Comparison of ENCODE assay signal across 8 cellular contexts in the genomic region with DNA sequence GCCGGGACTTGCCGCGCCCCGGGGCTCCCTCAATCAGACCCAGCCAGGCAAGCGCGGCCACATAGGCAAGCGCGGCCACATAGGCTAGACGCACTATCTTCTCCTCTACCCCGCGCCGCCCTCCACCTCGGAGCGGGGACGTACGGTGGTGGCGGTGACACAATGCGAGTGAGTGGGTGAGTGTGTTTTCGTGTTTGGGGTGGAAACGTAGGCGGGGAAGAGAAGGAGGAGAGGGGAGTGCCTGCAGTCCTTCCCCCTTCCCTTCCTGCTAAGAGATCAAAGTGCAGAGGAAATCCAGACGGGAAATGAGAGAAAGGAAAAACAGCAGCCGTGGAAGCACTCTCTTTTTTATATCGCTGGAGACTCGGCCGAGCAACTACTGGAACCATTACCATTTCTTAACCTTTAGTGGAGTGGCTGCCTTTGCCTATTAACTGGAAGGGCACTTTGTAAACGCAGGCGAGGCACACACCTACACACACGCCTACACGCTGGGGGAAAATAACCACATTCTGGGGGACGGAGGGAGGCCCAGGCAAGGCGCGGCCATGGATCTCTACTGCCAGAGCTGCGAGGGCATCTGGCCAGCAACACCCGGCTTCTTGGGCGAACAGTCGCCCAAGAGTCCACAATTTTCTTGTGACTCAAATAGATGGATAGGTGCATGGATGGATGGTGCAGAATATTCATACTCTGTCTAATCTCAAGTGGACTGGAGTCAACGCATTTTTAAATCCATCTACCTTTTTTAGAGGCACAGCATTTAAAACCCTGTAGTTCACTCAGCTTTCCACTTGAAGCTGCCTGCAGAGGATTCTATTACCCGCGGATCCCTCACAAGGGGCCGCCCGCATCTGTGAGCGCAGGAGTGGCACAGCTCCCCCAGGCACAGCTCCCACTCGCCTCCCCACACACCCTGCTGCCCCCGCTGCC. TPM values are rescaled to one million over a fixed set of nuclear protein-coding genes. Genes with fewer than 3 reads are reported as not detected.
DNase-seq lines count a peak whose midpoint lies in the region; ATAC-seq and TF ChIP-seq lines count a peak whose summit lies in the region.

No MANE protein-coding gene starts in this region.

- no peak overlapping the region for H3K23ac ChIP-seq in H9 (ENCODE audit: insufficient read length, low read depth, low read length)

- H3K36me3 ChIP-seq in NT2/D1 (ENCODE audit: insufficient read depth, insufficient read length, low read length) (no peaks in the 10 kb centered on the region), ectodermal cell (ENCODE audit: control insufficient read depth, insufficient read depth, low read length) (no peaks in the 10 kb centered on the region), transverse colon (no peaks in the 10 kb centered on the region)

- no peaks in the 10 kb centered on the region for H3K79me1 ChIP-seq in H9 (ENCODE audit: insufficient read depth, low read depth, low read length, poor library complexity, severe bottlenecking)

- no peak overlapping the region for H4K8ac ChIP-seq in H9 (replicated peaks; ENCODE audit: insufficient read length, low read depth, low read length)

- H2AFZ ChIP-seq in H9 (ENCODE audit: low read length): peak overlapping the region; percentile 50

- H3K27ac Mint-ChIP-seq in H9: peak overlapping the region; percentile 58 to 97 (median 97)

- no peak overlapping the region for H2BK20ac ChIP-seq in H9 (ENCODE audit: low read depth, low read length, poor library complexity, severe bottlenecking)

- peak; percentile 69 for DNase-seq in H9
- DNase-seq in NT2/D1 (ENCODE audit: low read depth, low spot score): peak; percentile 23
- peak; percentile 24 to 85 for DNase-seq in lower leg skin (ENCODE audit: low spot score in 2 of 2)
- DNase-seq in transverse colon: peak; percentile 68
- no peak for DNase-seq in GOT3 (lab: John Stamatoyannopoulos, UW)

- H3K27me3 ChIP-seq in H9 (ENCODE audit: insufficient read depth, low read length) (no peaks in the 10 kb centered on the region), NT2/D1 (ENCODE audit: insufficient read depth, insufficient read length) (peaks cover 44% of the 10 kb centered on the region), ectodermal cell (ENCODE audit: control insufficient read depth, insufficient read depth, low read length, poor library complexity, severe bottlenecking) (peaks cover 53% of the 10 kb centered on the region), transverse colon (peaks cover 26% of the 10 kb centered on the region)

- H2BK15ac ChIP-seq in H9 (ENCODE audit: low read depth, low read length): no peak overlapping the region

- H2AK5ac ChIP-seq in H9 (ENCODE audit: insufficient read length, low read length): no peak overlapping the region

- no CpG with 5 or more reads among the region's 45 CpGs for WGBS in H9 (ENCODE audit: extremely low coverage, insufficient read length, low lambda C conversion rate)
- WGBS in ectodermal cell, 2 experiments: 0% methylated on average over 40 to 45 of the region's 45 CpGs
- WGBS in lower leg skin, 2 donors: 2 to 3% methylated on average over 41 to 45 of the region's 45 CpGs
- 0 to 5% methylated on average over 8 to 39 of the region's 45 CpGs for WGBS in transverse colon (ENCODE audit: low coverage in 1 of 2), 2 donors

- TF ChIP-seq EP300 in transverse colon (IDR thresholded peaks at IDR 0.05; ENCODE audit: low read depth): no peak

- H3K18ac ChIP-seq in H9 (ENCODE audit: insufficient read length, low read depth, low read length): peak overlapping the region; percentile 83

- H3K27me3 Mint-ChIP-seq in H9 (ENCODE audit: low read depth): no peaks in the 10 kb centered on the region

- H3K4me2 ChIP-seq in H9 (ENCODE audit: insufficient read depth, insufficient read length, low read length): peak overlapping the region; percentile 89

- H3K4me1 ChIP-seq in H9 (ENCODE audit: insufficient read depth, low read length) (no peaks in the 10 kb centered on the region; the same call in 1 of the 2 replicates), NT2/D1 (ENCODE audit: insufficient read depth, insufficient read length) (no peaks in the 10 kb centered on the region), ectodermal cell (ENCODE audit: control insufficient read depth, insufficient read depth, low read length) (peaks cover 4% of the 10 kb centered on the region), transverse colon (peaks cover 6 to 35% (median 19%) of the 10 kb centered on the region in 4 donors)

- H3K4me3 Mint-ChIP-seq in H9: peak overlapping the region; percentile 97

- H3K36me3 Mint-ChIP-seq in H9 (ENCODE audit: insufficient read depth in 1 of 3, low read depth in 3 of 3): peaks cover 0 to 2% (median 0%) of the 10 kb centered on the region in 3 experiments; a peak in 2 of 7 replicates

- H2BK5ac ChIP-seq in H9 (ENCODE audit: insufficient read length, low read length): no peak overlapping the region

- H2BK12ac ChIP-seq in H9 (ENCODE audit: insufficient read length, low read depth, low read length): no peak overlapping the region

- H3K9me3 ChIP-seq in H9 (ENCODE audit: control insufficient read depth, low read depth, low read length): no peaks in the 10 kb centered on the region
- H3K9me3 ChIP-seq in NT2/D1 (ENCODE audit: insufficient read depth, low read length): no peaks in the 10 kb centered on the region
- H3K9me3 ChIP-seq in ectodermal cell (ENCODE audit: control insufficient read depth, low read length): no peaks in the 10 kb centered on the region
- no peaks in the 10 kb centered on the region for H3K9me3 ChIP-seq in transverse colon

- TF ChIP-seq CTCF in H9 (conservative IDR thresholded peaks at IDR 0.05) (no peak), lower leg skin (IDR thresholded peaks at IDR 0.05) (no peak), transverse colon (IDR thresholded peaks at IDR 0.05) (no peak)

- TF ChIP-seq POLR2A in lower leg skin (IDR thresholded peaks at IDR 0.05): no peak
- peak; percentile 83 for TF ChIP-seq POLR2A in transverse colon (IDR thresholded peaks at IDR 0.05)

- no peak overlapping the region for H2BK120ac ChIP-seq in H9 (ENCODE audit: low read depth, low read length, poor library complexity, severe bottlenecking)

- peaks cover 26 to 34% of the 10 kb centered on the region in 2 experiments for H3K4me1 Mint-ChIP-seq in H9

- H3K9me3 Mint-ChIP-seq in H9: no peaks in the 10 kb centered on the region; a peak in 1 of 5 replicates

- H3K4me3 ChIP-seq in NT2/D1 (ENCODE audit: insufficient read length, low read depth): peak overlapping the region; percentile 61
- H3K4me3 ChIP-seq in ectodermal cell (ENCODE audit: insufficient read depth, low read depth, low read length): peak overlapping the region; percentile 61
- peak overlapping the region; percentile 4 for H3K4me3 ChIP-seq in lower leg skin (ENCODE audit: low read depth, poor library complexity, severe bottlenecking)
- peak overlapping the region; percentile 58 to 80 (median 69) for H3K4me3 ChIP-seq in transverse colon

- no peaks in the 10 kb centered on the region for H4K20me1 ChIP-seq in H9 (ENCODE audit: control insufficient read depth, insufficient read depth, insufficient read length)

- no peak overlapping the region for H4K91ac ChIP-seq in H9 (ENCODE audit: insufficient read length, low read depth, low read length)

- H3K4ac ChIP-seq in H9 (ENCODE audit: low read depth, low read length): no peak overlapping the region

- intact Hi-C loops in lower leg skin (cut with DNase I; ENCODE audit: low total_unique reads): no loop called here
- intact Hi-C loops in transverse colon (cut with DNase I; ENCODE audit: low total_unique reads): no loop called here

- H3K79me2 ChIP-seq in H9 (ENCODE audit: insufficient read depth, low read length): peaks cover 4% of the 10 kb centered on the region; the same call in 1 of the 2 replicates

- H3K27ac ChIP-seq in H9 (ENCODE audit: insufficient read length, low read depth, low read length): no peak overlapping the region
- no peak overlapping the region for H3K27ac ChIP-seq in ectodermal cell (ENCODE audit: insufficient read depth, low read depth, low read length, poor library complexity, severe bottlenecking)
- peak overlapping the region; percentile 86 to 90 (median 89) for H3K27ac ChIP-seq in transverse colon

- H3K14ac ChIP-seq in H9 (ENCODE audit: insufficient read depth, low read length): peak overlapping the region; percentile 81; the same call in 1 of the 2 replicates

- H3K56ac ChIP-seq in H9 (ENCODE audit: insufficient read length, low read depth, low read length): no peak overlapping the region

- H3K9ac ChIP-seq in H9 (ENCODE audit: extremely low read depth, insufficient read length, low read length) (peak overlapping the region; percentile 76), NT2/D1 (ENCODE audit: insufficient read length, low read depth) (peak overlapping the region; percentile 70)

- H4K5ac ChIP-seq in H9 (ENCODE audit: insufficient read length, low read depth, low read length): no peak overlapping the region

- H3T11ph ChIP-seq in H9 (ENCODE audit: low read length): no peak overlapping the region

- ATAC-seq in HG03469 (IDR thresholded peaks at IDR 0.05; ENCODE audit: unreplicated experiment) (no peak), HG02970 (IDR thresholded peaks at IDR 0.05; ENCODE audit: low FRiP score, unreplicated experiment) (no peak)

- H3K23me2 ChIP-seq in H9 (ENCODE audit: insufficient read length, low read depth, low read length, poor library complexity, severe bottlenecking): peaks cover 30% of the 10 kb centered on the region

- in situ Hi-C loops in transverse colon (cut with MboI; ENCODE audit: low pct_ligation_motif_present in 1 of 4, low pct_unique_long_range_greater_than_20kb in 1 of 4, low sequenced_read_pairs in 3 of 4): no loop called here

RNA-seq across cellular contexts. Expression of a gene that starts 2.1 kb away (rescaled TPM):
- total RNA-seq in H9 (2021) (61.0 and 61.9 TPM in 2 replicates), lower leg skin (10 to 100 TPM; 14.8 to 29.0 (median 20.2) TPM), transverse colon (10 to 100 TPM in 3 of 4 donors, 1 to 10 TPM in 1; 5.6 to 38.9 (median 25.6) TPM)
- 9.5 TPM for polyA plus RNA-seq in ectodermal cell (2013, experiment 1 of 4)
- 12.8 TPM for polyA plus RNA-seq in ectodermal cell (2013, experiment 2 of 4)
- 9.9 TPM for polyA plus RNA-seq in ectodermal cell (2013, experiment 3 of 4)
- 12.3 TPM for polyA plus RNA-seq in ectodermal cell (2013, experiment 4 of 4)

Comparison
In these comparisons a context has a peak if more than half of its experiments do, and no peak if none do; other contexts are left out.
1. H3K27ac ChIP-seq: peak in transverse colon (4 of 4); none in H9 (single experiment) and ectodermal cell (single experiment).
2. H3K4me3 ChIP-seq: peak in every context shown above with its lines; median percentile 69 in transverse colon; 61 in NT2/D1; 61 in ectodermal cell; 4 in lower leg skin.